14 cellular contexts compared by ENCODE assay signal in the genomic region with DNA sequence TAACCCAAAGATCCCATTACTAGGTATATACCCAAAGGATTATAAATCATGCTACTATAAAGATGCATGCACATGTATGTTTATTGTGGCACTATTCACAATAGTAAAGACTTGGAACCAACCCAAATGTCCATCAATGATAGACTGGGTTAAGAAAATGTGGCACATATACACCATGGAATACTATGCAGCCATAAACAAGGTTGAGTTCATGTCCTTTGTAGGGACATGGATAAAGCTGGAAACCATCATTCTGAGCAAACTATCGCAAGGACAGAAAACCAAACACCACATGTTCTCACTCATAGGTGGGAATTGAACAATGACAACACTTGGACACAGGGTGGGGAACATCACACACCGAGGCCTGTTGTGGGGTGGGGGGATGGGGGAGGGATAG. TPM values are rescaled to one million over a fixed set of nuclear protein-coding genes. Genes with fewer than 3 reads are reported as not detected.
"Had no signal": no experiment of that assay in that cellular context is flagged by ENCODE, and none has a peak within 500 bp of the region (broad histone marks: within the 10 kb centered on the region; RNA-seq: fewer than 3 reads in every experiment).

No MANE protein-coding gene starts in this region.

RNA-seq across cellular contexts. Expression of a gene that starts 4.4 kb away (rescaled TPM):
- total RNA-seq: activated B cell treated with CpG ODN at 0.5 μM for 24 hours; activated CD4-positive, alpha-beta memory T cell treated with anti-CD3 and anti-CD28 coated beads for 36 hours; activated CD4-positive, alpha-beta memory T cell treated with anti-CD3 and anti-CD28 coated beads, Interleukin-2, amount 10 ng/mL, durations not matched to agents 7 days and 5 days; activated CD4-positive, alpha-beta T cell treated with anti-CD3 and anti-CD28 coated beads for 36 hours; activated CD4-positive, alpha-beta T cell treated with anti-CD3 and anti-CD28 coated beads, Interleukin-2, amount 10 ng/mL, durations not matched to agents 24 days and 14 days; activated CD4-positive, alpha-beta T cell treated with anti-CD3 and anti-CD28 coated beads, Interleukin-2, amount 10 ng/mL, durations not matched to agents 7 days and 5 days; activated CD8-positive, alpha-beta memory T cell treated with anti-CD3 and anti-CD28 coated beads for 36 hours; activated CD8-positive, alpha-beta memory T cell treated with anti-CD3 and anti-CD28 coated beads, Interleukin-2, amount 10 ng/mL, durations not matched to agents 7 days and 5 days; activated CD8-positive, alpha-beta T cell treated with anti-CD3 and anti-CD28 coated beads for 36 hours; activated CD8-positive, alpha-beta T cell treated with anti-CD3 and anti-CD28 coated beads, Interleukin-2, amount 10 ng/mL, durations not matched to agents 7 days and 5 days; T-helper 1 cell treated with Interleukin-12 subunit alpha and Interleukin-12 subunit beta and Interleukin-4 antibody, amounts not matched to agents 30 ng/mL and 1 ng/mL, for 36 hours; T-helper 17 cell; T-helper 2 cell treated with Interferon-gamma antibody and Interleukin-4, amounts not matched to agents 100 ng/mL and 5 ng/mL, for 36 hours; WTC11 had no signal

RNA-seq across cellular contexts. Expression of a gene that starts 9.1 kb away (rescaled TPM):
- total RNA-seq: activated B cell treated with CpG ODN at 0.5 μM for 24 hours; activated CD4-positive, alpha-beta memory T cell treated with anti-CD3 and anti-CD28 coated beads for 36 hours; activated CD4-positive, alpha-beta memory T cell treated with anti-CD3 and anti-CD28 coated beads, Interleukin-2, amount 10 ng/mL, durations not matched to agents 7 days and 5 days; activated CD4-positive, alpha-beta T cell treated with anti-CD3 and anti-CD28 coated beads for 36 hours; activated CD4-positive, alpha-beta T cell treated with anti-CD3 and anti-CD28 coated beads, Interleukin-2, amount 10 ng/mL, durations not matched to agents 24 days and 14 days; activated CD4-positive, alpha-beta T cell treated with anti-CD3 and anti-CD28 coated beads, Interleukin-2, amount 10 ng/mL, durations not matched to agents 7 days and 5 days; activated CD8-positive, alpha-beta memory T cell treated with anti-CD3 and anti-CD28 coated beads for 36 hours; activated CD8-positive, alpha-beta memory T cell treated with anti-CD3 and anti-CD28 coated beads, Interleukin-2, amount 10 ng/mL, durations not matched to agents 7 days and 5 days; activated CD8-positive, alpha-beta T cell treated with anti-CD3 and anti-CD28 coated beads for 36 hours; activated CD8-positive, alpha-beta T cell treated with anti-CD3 and anti-CD28 coated beads, Interleukin-2, amount 10 ng/mL, durations not matched to agents 7 days and 5 days; T-helper 1 cell treated with Interleukin-12 subunit alpha and Interleukin-12 subunit beta and Interleukin-4 antibody, amounts not matched to agents 30 ng/mL and 1 ng/mL, for 36 hours; T-helper 17 cell; T-helper 2 cell treated with Interferon-gamma antibody and Interleukin-4, amounts not matched to agents 100 ng/mL and 5 ng/mL, for 36 hours; WTC11 had no signal

RNA-seq across cellular contexts. Expression of a gene that starts 50.7 kb away (rescaled TPM):
- total RNA-seq: activated B cell treated with CpG ODN at 0.5 μM for 24 hours; activated CD4-positive, alpha-beta memory T cell treated with anti-CD3 and anti-CD28 coated beads for 36 hours; activated CD4-positive, alpha-beta memory T cell treated with anti-CD3 and anti-CD28 coated beads, Interleukin-2, amount 10 ng/mL, durations not matched to agents 7 days and 5 days; activated CD4-positive, alpha-beta T cell treated with anti-CD3 and anti-CD28 coated beads for 36 hours; activated CD4-positive, alpha-beta T cell treated with anti-CD3 and anti-CD28 coated beads, Interleukin-2, amount 10 ng/mL, durations not matched to agents 24 days and 14 days; activated CD4-positive, alpha-beta T cell treated with anti-CD3 and anti-CD28 coated beads, Interleukin-2, amount 10 ng/mL, durations not matched to agents 7 days and 5 days; activated CD8-positive, alpha-beta memory T cell treated with anti-CD3 and anti-CD28 coated beads for 36 hours; activated CD8-positive, alpha-beta memory T cell treated with anti-CD3 and anti-CD28 coated beads, Interleukin-2, amount 10 ng/mL, durations not matched to agents 7 days and 5 days; activated CD8-positive, alpha-beta T cell treated with anti-CD3 and anti-CD28 coated beads for 36 hours; activated CD8-positive, alpha-beta T cell treated with anti-CD3 and anti-CD28 coated beads, Interleukin-2, amount 10 ng/mL, durations not matched to agents 7 days and 5 days; T-helper 1 cell treated with Interleukin-12 subunit alpha and Interleukin-12 subunit beta and Interleukin-4 antibody, amounts not matched to agents 30 ng/mL and 1 ng/mL, for 36 hours; T-helper 17 cell; T-helper 2 cell treated with Interferon-gamma antibody and Interleukin-4, amounts not matched to agents 100 ng/mL and 5 ng/mL, for 36 hours had no signal
